Comparison of ENCODE assay signal across 1 cellular context in genomic region chr14:99247772-99248171, GRCh38.
TF ChIP-seq lines count a peak whose summit lies in the region.

No MANE protein-coding gene starts in this region.

TF ChIP-seq in WTC11, 78 proteins besides CTCF, POLR2A, EP300 and RAD21 (continued from another document):
- no peak for TF ChIP-seq SP1 (CRISPR knock-in tag; conservative IDR thresholded peaks at IDR 0.05)
- TF ChIP-seq ELF4 (CRISPR knock-in tag; IDR thresholded peaks at IDR 0.05; ENCODE audit: low read depth): no peak
- TF ChIP-seq IRF1 (CRISPR knock-in tag; IDR thresholded peaks at IDR 0.05): no peak
TF ChIP-seq in WTC11: peak in this region for 0.
